8 cellular contexts compared by ENCODE assay signal in genomic region chr10:95755511-95756004, GRCh38. TPM values are rescaled to one million over a fixed set of nuclear protein-coding genes. Genes with fewer than 3 reads are reported as not detected.
DNase-seq lines count a peak whose midpoint lies in the region; ATAC-seq, FAIRE-seq and TF ChIP-seq lines count a peak whose summit lies in the region.

No MANE protein-coding gene starts in this region.

- peaks cover 3% of the 10 kb centered on the region for H3K9me3 Mint-ChIP-seq in activated naive CD8-positive, alpha-beta T cell treated with anti-CD3 and anti-CD28 coated beads, Interleukin-2, amount 10 ng/mL, durations not matched to agents 7 days and 5 days

- H3K27ac ChIP-seq in subcutaneous abdominal adipose tissue (ENCODE audit: low read depth, low read length) = no peak overlapping the region

- no peak for DNase-seq in GM12892 (ENCODE audit: insufficient read length)
- DNase-seq in activated naive CD8-positive, alpha-beta T cell treated with anti-CD3 and anti-CD28 coated beads, Interleukin-2, amount 10 ng/mL, durations not matched to agents 7 days and 5 days = no peak
- DNase-seq in kidney glomerular epithelial cell (lab: John Stamatoyannopoulos, UW) = peak; percentile 1
- no peak for DNase-seq in HAP-1 (ENCODE audit: low spot score in 2 of 2)
- no peak for DNase-seq in NCI-H187 (lab: John Stamatoyannopoulos, UW)

- no peaks in the 10 kb centered on the region for H3K36me3 ChIP-seq in subcutaneous abdominal adipose tissue (ENCODE audit: control insufficient read depth in 5 of 5, insufficient read depth in 5 of 5, low read length in 5 of 5)
- no peaks in the 10 kb centered on the region for H3K36me3 ChIP-seq in HAP-1 (replicated peaks)

- H3K27me3 Mint-ChIP-seq in activated naive CD8-positive, alpha-beta T cell treated with anti-CD3 and anti-CD28 coated beads, Interleukin-2, amount 10 ng/mL, durations not matched to agents 7 days and 5 days = peaks cover 24% of the 10 kb centered on the region

- peaks cover 0 to 18% (median 4%) of the 10 kb centered on the region in 5 donors for H3K4me1 ChIP-seq in subcutaneous abdominal adipose tissue (ENCODE audit: control insufficient read depth in 5 of 5, insufficient read depth in 5 of 5, low read length in 5 of 5)
- H3K4me1 ChIP-seq in HAP-1 = no peaks in the 10 kb centered on the region

- H3K4me3 ChIP-seq in subcutaneous abdominal adipose tissue (ENCODE audit: low read depth in 1 of 5, low read length in 5 of 5) (peak overlapping the region; percentile 7 to 53 (median 45)), HAP-1 (no peak overlapping the region)

- in situ Hi-C loops in HAP-1 (cut with MboI; ENCODE audit: low sequenced_read_pairs) = no loop called here

- peaks cover 0 to 4% (median 0%) of the 10 kb centered on the region in 5 donors for H3K27me3 ChIP-seq in subcutaneous abdominal adipose tissue (ENCODE audit: control insufficient read depth in 5 of 5, insufficient read depth in 4 of 5, low read length in 5 of 5)
- H3K27me3 ChIP-seq in HAP-1 (ENCODE audit: low read depth) = no peaks in the 10 kb centered on the region

- FAIRE-seq in GM12892 (lab: Jason Lieb, UNC) = peak; percentile 92

- peak overlapping the region in 2 of 5 donors; percentile 31 to 60 for H3K9ac ChIP-seq in subcutaneous abdominal adipose tissue (ENCODE audit: low read length in 5 of 5)

- peak overlapping the region; percentile 82 for H3K27ac Mint-ChIP-seq in activated naive CD8-positive, alpha-beta T cell treated with anti-CD3 and anti-CD28 coated beads, Interleukin-2, amount 10 ng/mL, durations not matched to agents 7 days and 5 days

- H3K4me3 Mint-ChIP-seq in activated naive CD8-positive, alpha-beta T cell treated with anti-CD3 and anti-CD28 coated beads, Interleukin-2, amount 10 ng/mL, durations not matched to agents 7 days and 5 days = peak overlapping the region; percentile 90

- H3K4me1 Mint-ChIP-seq in activated naive CD8-positive, alpha-beta T cell treated with anti-CD3 and anti-CD28 coated beads, Interleukin-2, amount 10 ng/mL, durations not matched to agents 7 days and 5 days = peaks cover 35% of the 10 kb centered on the region

- H3K9me3 ChIP-seq in subcutaneous abdominal adipose tissue (ENCODE audit: control insufficient read depth in 5 of 5, low read length in 5 of 5) (no peaks in the 10 kb centered on the region), HAP-1 (no peaks in the 10 kb centered on the region)

- ATAC-seq in HG03103 (IDR thresholded peaks at IDR 0.05; ENCODE audit: low read depth, unreplicated experiment) = peak; percentile 34
- ATAC-seq in activated naive CD8-positive, alpha-beta T cell treated with anti-CD3 and anti-CD28 coated beads, Interleukin-2, amount 10 ng/mL, durations not matched to agents 7 days and 5 days (ENCODE audit: low read depth) = no peak
- no peak for ATAC-seq in GM18861 (IDR thresholded peaks at IDR 0.05; ENCODE audit: unreplicated experiment)

- no peak for TF ChIP-seq POLR2A in GM12892 (IDR thresholded peaks at IDR 0.05; ENCODE audit: low read depth, low read length)

- H3K36me3 Mint-ChIP-seq in activated naive CD8-positive, alpha-beta T cell treated with anti-CD3 and anti-CD28 coated beads, Interleukin-2, amount 10 ng/mL, durations not matched to agents 7 days and 5 days = peaks cover 9% of the 10 kb centered on the region

- POLR2A ChIA-PET in activated naive CD8-positive, alpha-beta T cell treated with anti-CD3 and anti-CD28 coated beads, Interleukin-2, amount 10 ng/mL, durations not matched to agents 7 days and 5 days (lab: Charles Lee) = interaction anchor here (1.1 to 1.7 kb wide), 2 partner anchors 62 to 79 kb away, joined by 4 read pairs; partner anchors contain the start of gene TCTN3

RNA-seq across cellular contexts. Expression of gene ENTPD1, which starts 0.4 kb away (rescaled TPM):
- polyA plus RNA-seq in GM12892 (2012; ENCODE audit: missing spikeins) = 161 TPM
- total RNA-seq in activated naive CD8-positive, alpha-beta T cell treated with anti-CD3 and anti-CD28 coated beads, Interleukin-2, amount 10 ng/mL, durations not matched to agents 7 days and 5 days = 10 to 100 TPM; 10.9 to 11.6 TPM
